20 cellular contexts compared by ENCODE assay signal in the genomic region with DNA sequence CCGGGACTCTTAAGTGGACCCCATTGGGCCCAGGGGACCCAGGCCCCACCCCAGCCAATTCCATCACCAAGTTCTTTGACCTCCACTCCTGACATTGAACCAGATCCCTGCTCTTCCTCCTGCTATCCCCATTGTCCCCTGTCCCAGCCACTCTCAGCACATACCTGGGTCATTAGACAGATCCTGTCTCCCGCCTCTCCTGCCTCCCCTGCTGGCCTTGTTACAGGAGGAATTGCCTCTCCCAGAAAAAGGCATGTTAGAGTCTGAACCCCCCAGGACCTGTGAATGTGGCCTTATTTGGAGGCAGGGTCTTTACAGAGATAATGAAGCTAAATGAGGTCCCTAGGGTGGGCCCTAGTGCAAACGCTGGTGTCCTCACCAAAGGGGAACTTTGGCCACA.
"Had no signal": no experiment of that assay in that cellular context is flagged by ENCODE, and none has a peak within 500 bp of the region (broad histone marks: within the 10 kb centered on the region; RNA-seq: fewer than 3 reads in every experiment).

No MANE protein-coding gene starts in this region.

- H3K27me3 ChIP-seq: neural progenitor cell, tibial nerve had no signal

- H3K4me1 ChIP-seq: esophagus squamous epithelium, lower lobe of right lung, sigmoid colon, tibial nerve, upper lobe of left lung had no signal

- H3K27ac ChIP-seq: esophagus squamous epithelium, lower lobe of right lung, neural progenitor cell, sigmoid colon, thoracic aorta, tibial nerve, upper lobe of left lung had no signal

- H2AFZ ChIP-seq: neural progenitor cell had no signal

- H3K4me3 ChIP-seq: esophagus squamous epithelium, lower lobe of right lung, neural progenitor cell, prostate gland, sigmoid colon, thoracic aorta, tibial nerve, upper lobe of left lung had no signal

- H3K4me2 ChIP-seq: neural progenitor cell had no signal

- H3K9me3 ChIP-seq: esophagus squamous epithelium, lower lobe of right lung, prostate gland, sigmoid colon, thoracic aorta, tibial nerve, upper lobe of left lung had no signal

- H3K36me3 ChIP-seq: esophagus squamous epithelium, lower lobe of right lung, neural progenitor cell, prostate gland, sigmoid colon, thoracic aorta, tibial nerve, upper lobe of left lung had no signal

- H3K9ac ChIP-seq: neural progenitor cell had no signal

- DNase-seq: cerebellar nuclear complex; cortex of kidney; erythroblast; esophagus squamous epithelium; kidney glomerular epithelial cell; left ventricle myocardium superior; lower lobe of right lung; naive thymus-derived CD4-positive, alpha-beta T cell; right cardiac atrium; sigmoid colon; stimulated activated CD4-positive, alpha-beta T cell treated with anti-CD3 and anti-CD28 coated beads, Interleukin-2, amount 100 ng/mL, for 24 hours; stimulated activated CD4-positive, alpha-beta T cell treated with anti-CD3 and anti-CD28 coated beads, Interleukin-4, amount 100 ng/mL, for 4 hours; stimulated activated naive CD8-positive, alpha-beta T cell treated with anti-CD3 and anti-CD28 coated beads, Interleukin-15, Interleukin-2, amounts not matched to agents 100 U/mL and 50 U/mL, for 24 hours; substantia nigra had no signal

- ATAC-seq: left ventricle myocardium superior; lower lobe of right lung; naive thymus-derived CD4-positive, alpha-beta T cell; right cardiac atrium; stimulated activated memory B cell treated with anti-CD40 and anti-IgM and Interleukin-4, amounts not matched to agents 10 μg/mL and 1 μg/mL and 100 μg/mL, for 72 hours; stimulated activated naive CD8-positive, alpha-beta T cell treated with anti-CD3 and anti-CD28 coated beads, Interleukin-15, Interleukin-2, amounts not matched to agents 100 U/mL and 50 U/mL, for 24 hours had no signal
